ENCODE assay signal across 8 cellular contexts in the genomic region with DNA sequence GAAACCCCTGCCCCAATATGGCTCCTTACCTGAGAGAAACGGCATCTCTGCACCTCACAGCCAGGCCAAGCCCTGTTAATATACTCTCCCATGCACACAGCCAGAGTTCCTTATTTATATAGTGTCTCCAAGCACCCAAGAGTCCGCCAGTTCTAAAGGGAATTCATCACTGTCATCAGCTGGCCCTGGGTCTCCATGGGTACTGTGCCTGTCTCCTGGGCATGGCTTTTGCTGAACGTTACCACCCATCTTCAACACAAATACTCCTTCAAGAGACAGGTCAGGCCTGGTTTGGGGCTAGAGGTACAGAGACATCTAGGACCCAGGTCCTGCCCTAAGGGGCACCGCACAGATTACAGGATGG. TPM values are rescaled to one million over a fixed set of nuclear protein-coding genes. Genes with fewer than 3 reads are reported as not detected.
DNase-seq lines count a peak whose midpoint lies in the region; ATAC-seq and TF ChIP-seq lines count a peak whose summit lies in the region.

No MANE protein-coding gene starts in this region.

- H3K4me1 Mint-ChIP-seq in activated CD4-positive, alpha-beta T cell treated with anti-CD3 and anti-CD28 coated beads for 36 hours, result peaks cover 26% of the 10 kb centered on the region
- H3K4me1 Mint-ChIP-seq in chondrocyte (ENCODE audit: low read depth), result peaks cover 46% of the 10 kb centered on the region

- H3K4me3 Mint-ChIP-seq in activated CD4-positive, alpha-beta T cell treated with anti-CD3 and anti-CD28 coated beads for 36 hours, result peak overlapping the region; percentile 91
- peak overlapping the region; percentile 90 for H3K4me3 Mint-ChIP-seq in chondrocyte (ENCODE audit: unreplicated experiment)

- peaks cover 51% of the 10 kb centered on the region for H3K36me3 ChIP-seq in neutrophil

- H3K9me3 Mint-ChIP-seq in activated CD4-positive, alpha-beta T cell treated with anti-CD3 and anti-CD28 coated beads for 36 hours (ENCODE audit: low read depth), result no peaks in the 10 kb centered on the region
- H3K9me3 Mint-ChIP-seq in chondrocyte (ENCODE audit: low read depth), result no peaks in the 10 kb centered on the region

- in situ Hi-C loops in GM13976 (cut with MboI; ENCODE audit: low sequenced_read_pairs, unreplicated experiment), result no loop called here

- H3K27me3 ChIP-seq in neutrophil, result no peaks in the 10 kb centered on the region

- H3K36me3 Mint-ChIP-seq in activated CD4-positive, alpha-beta T cell treated with anti-CD3 and anti-CD28 coated beads for 36 hours (ENCODE audit: low read depth), result peaks cover 49% of the 10 kb centered on the region
- H3K36me3 Mint-ChIP-seq in chondrocyte (ENCODE audit: low read depth), result peaks cover 5% of the 10 kb centered on the region

- H3K4me1 ChIP-seq in neutrophil (ENCODE audit: control insufficient read depth in 1 of 2, insufficient read depth in 1 of 2, low read depth in 1 of 2, low read length in 1 of 2), result peaks cover 54 to 70% of the 10 kb centered on the region in 2 experiments

- intact Hi-C loops in activated CD4-positive, alpha-beta T cell treated with anti-CD3 and anti-CD28 coated beads for 36 hours (cut with DNase I, micrococcal nuclease), result loop anchor here (2.0 to 5.0 kb wide), 2 partner anchors 90 to 1065 kb away; a partner anchor contains a TSS

- TF ChIP-seq CTCF in chondrocyte (IDR thresholded peaks at IDR 0.05), result no peak
- TF ChIP-seq CTCF in neutrophil (IDR thresholded peaks at IDR 0.05), result no peak
- TF ChIP-seq CTCF in GM13976 (IDR thresholded peaks at IDR 0.05; ENCODE audit: borderline replicate concordance, control extremely low read depth, extremely low read depth, insufficient read depth, missing control alignments), result no peak

- peak overlapping the region; percentile 98 for H3K27ac Mint-ChIP-seq in activated CD4-positive, alpha-beta T cell treated with anti-CD3 and anti-CD28 coated beads for 36 hours
- peak overlapping the region; percentile 95 for H3K27ac Mint-ChIP-seq in chondrocyte (ENCODE audit: unreplicated experiment)

- CTCF ChIA-PET in activated CD4-positive, alpha-beta T cell treated with anti-CD3 and anti-CD28 coated beads for 36 hours (lab: Charles Lee), result interaction anchor here (0.7 to 3.2 kb wide), 15 partner anchors 14 to 128 kb away, joined by 3 to 34 read pairs (median 4); a partner anchor contains a TSS

- H3K4me3 ChIP-seq in neutrophil (ENCODE audit: low read depth in 1 of 2, low read length in 1 of 2), result peak overlapping the region; percentile 82 to 97

- no peaks in the 10 kb centered on the region for H3K9me3 ChIP-seq in neutrophil

- peak overlapping the region; percentile 98 for H3K27ac ChIP-seq in neutrophil

- peak; percentile 0 for ATAC-seq in activated CD4-positive, alpha-beta T cell treated with anti-CD3 and anti-CD28 coated beads for 36 hours
- ATAC-seq in HG03354 (IDR thresholded peaks at IDR 0.05; ENCODE audit: poor library complexity, severe bottlenecking, unreplicated experiment) (no peak), HG03135 (IDR thresholded peaks at IDR 0.05; ENCODE audit: unreplicated experiment) (no peak)

- no peaks in the 10 kb centered on the region for H3K27me3 Mint-ChIP-seq in activated CD4-positive, alpha-beta T cell treated with anti-CD3 and anti-CD28 coated beads for 36 hours
- H3K27me3 Mint-ChIP-seq in chondrocyte (ENCODE audit: low read depth), result no peaks in the 10 kb centered on the region

- DNase-seq in activated CD4-positive, alpha-beta T cell treated with anti-CD3 and anti-CD28 coated beads for 36 hours, result no peak
- no peak for DNase-seq in activated CD4-positive, alpha-beta T cell treated with anti-CD3 and anti-CD28 coated beads for 48 hours
- DNase-seq in NCI-H69 (lab: John Stamatoyannopoulos, UW), result peak; percentile 87
- no peak for DNase-seq in chondrocyte (ENCODE audit: low spot score)
- no peak for DNase-seq in GM13976 (ENCODE audit: low spot score)

- POLR2A ChIA-PET in activated CD4-positive, alpha-beta T cell treated with anti-CD3 and anti-CD28 coated beads for 36 hours (lab: Charles Lee), result interaction anchor here (1.0 to 1.6 kb wide), 4 partner anchors 19 to 90 kb away, joined by 4 to 29 read pairs (median 12); a partner anchor contains a TSS

RNA-seq across cellular contexts. Expression of a gene that starts 1.6 kb away (rescaled TPM):
- 10 to 100 TPM; 55.3 to 59.4 TPM for total RNA-seq in activated CD4-positive, alpha-beta T cell treated with anti-CD3 and anti-CD28 coated beads for 36 hours
- total RNA-seq in chondrocyte, result 7.9 to 14.8 TPM (median 9.9 TPM) in 3 replicates

RNA-seq across cellular contexts. Expression of a gene that starts 18.7 kb away (rescaled TPM):
- total RNA-seq in activated CD4-positive, alpha-beta T cell treated with anti-CD3 and anti-CD28 coated beads for 36 hours, result 10 to 100 TPM in 1 of 2 experiments, 1 to 10 TPM in 1; 8.3 to 12.9 TPM
- total RNA-seq in chondrocyte, result 58.8 to 81.0 TPM (median 79.4 TPM) in 3 replicates
